8 cellular contexts compared by ENCODE assay signal in the genomic region with DNA sequence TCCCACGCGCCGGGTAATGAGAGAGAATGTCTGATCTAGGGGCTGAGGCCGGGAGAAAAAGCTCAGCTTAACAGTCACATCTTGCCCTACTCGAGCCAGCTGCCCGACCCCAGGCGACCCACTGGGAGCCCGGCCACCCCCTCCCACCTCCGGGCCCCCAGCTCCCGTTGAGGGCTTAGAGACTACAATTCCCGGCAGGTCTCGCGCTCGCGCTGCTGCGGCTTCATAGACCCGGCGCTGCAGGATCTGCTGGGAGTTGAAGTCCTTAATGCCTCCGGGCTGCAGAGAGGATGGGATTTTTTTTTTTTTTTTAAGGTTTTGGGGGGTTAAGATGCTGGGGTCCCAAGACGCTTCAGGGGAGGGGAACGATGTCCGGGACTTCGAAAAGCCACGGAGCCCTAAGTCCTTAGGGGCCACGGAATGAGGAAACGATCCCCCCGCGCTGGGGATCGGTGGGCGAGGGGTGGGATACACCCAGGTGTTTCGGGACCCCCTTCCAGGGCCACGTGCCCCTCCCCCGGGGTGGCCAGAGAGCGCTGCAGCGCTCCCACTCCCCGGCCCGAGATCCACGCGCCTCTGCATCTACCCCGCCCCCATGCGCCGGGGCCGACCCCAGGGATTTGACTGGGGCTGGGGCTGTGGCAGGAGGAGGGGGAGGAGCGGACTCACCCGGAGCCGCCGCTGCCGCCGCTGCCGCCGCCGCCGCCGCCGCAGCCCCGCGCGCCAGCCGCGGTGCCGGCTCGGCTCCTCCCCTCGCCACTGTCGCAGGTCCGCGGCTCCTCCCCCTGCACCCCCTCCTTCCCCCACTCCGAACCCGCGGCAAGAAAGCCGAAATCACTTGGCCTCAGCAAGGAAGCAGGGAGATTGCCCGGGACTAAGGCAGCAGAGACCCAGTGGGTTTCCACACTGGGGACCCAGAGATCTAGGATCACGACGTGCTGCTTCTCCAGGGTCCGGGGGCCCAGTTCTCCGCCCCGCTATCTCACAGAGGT. TPM values are rescaled to one million over a fixed set of nuclear protein-coding genes. Genes with fewer than 3 reads are reported as not detected.
DNase-seq lines count a peak whose midpoint lies in the region; ATAC-seq and TF ChIP-seq lines count a peak whose summit lies in the region.

A gene with protein sequence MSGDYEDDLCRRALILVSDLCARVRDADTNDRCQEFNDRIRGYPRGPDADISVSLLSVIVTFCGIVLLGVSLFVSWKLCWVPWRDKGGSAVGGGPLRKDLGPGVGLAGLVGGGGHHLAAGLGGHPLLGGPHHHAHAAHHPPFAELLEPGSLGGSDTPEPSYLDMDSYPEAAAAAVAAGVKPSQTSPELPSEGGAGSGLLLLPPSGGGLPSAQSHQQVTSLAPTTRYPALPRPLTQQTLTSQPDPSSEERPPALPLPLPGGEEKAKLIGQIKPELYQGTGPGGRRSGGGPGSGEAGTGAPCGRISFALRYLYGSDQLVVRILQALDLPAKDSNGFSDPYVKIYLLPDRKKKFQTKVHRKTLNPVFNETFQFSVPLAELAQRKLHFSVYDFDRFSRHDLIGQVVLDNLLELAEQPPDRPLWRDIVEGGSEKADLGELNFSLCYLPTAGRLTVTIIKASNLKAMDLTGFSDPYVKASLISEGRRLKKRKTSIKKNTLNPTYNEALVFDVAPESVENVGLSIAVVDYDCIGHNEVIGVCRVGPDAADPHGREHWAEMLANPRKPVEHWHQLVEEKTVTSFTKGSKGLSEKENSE (minus strand): TSS at position 761 of the 992 bp plus-strand sequence. CDS start 2,470 bp downstream, outside the sequence.

- intact Hi-C loops in left ventricle myocardium inferior (cut with micrococcal nuclease) (no loop called here), prostate gland (cut with DNase I) (no loop called here)

- H3K27me3 ChIP-seq in left ventricle myocardium inferior (ENCODE audit: low read depth) = peaks cover 97% of the 10 kb centered on the region
- H3K27me3 ChIP-seq in prostate gland (replicated peaks; ENCODE audit: insufficient read depth) = no peaks in the 10 kb centered on the region

- ATAC-seq in HG03097 (IDR thresholded peaks at IDR 0.05; ENCODE audit: low FRiP score, unreplicated experiment) (no peak), GM21367 (IDR thresholded peaks at IDR 0.05; ENCODE audit: unreplicated experiment) (no peak), HG03442 (IDR thresholded peaks at IDR 0.05; ENCODE audit: unreplicated experiment) (no peak)

- H3K9me3 ChIP-seq in left ventricle myocardium inferior (replicated peaks) (peaks cover 13% of the 10 kb centered on the region), prostate gland (no peaks in the 10 kb centered on the region)

- H3K4me1 ChIP-seq in left ventricle myocardium inferior (peaks cover 9% of the 10 kb centered on the region), prostate gland (replicated peaks) (peaks cover 4% of the 10 kb centered on the region)

- DNase-seq in ELF-1 (ENCODE audit: low read depth, low spot score) = peak; percentile 58
- peak; percentile 81 for DNase-seq in NCI-H2171 (lab: John Stamatoyannopoulos, UW)
- peak; percentile 24 for DNase-seq in activated naive CD4-positive, alpha-beta T cell treated with anti-CD3 and anti-CD28 coated beads, Interleukin-2, amount 10 ng/mL, durations not matched to agents 7 days and 5 days
- peak; percentile 36 for DNase-seq in left ventricle myocardium inferior
- peak; percentile 29 for DNase-seq in prostate gland (ENCODE audit: low spot score)

- H3K36me3 Mint-ChIP-seq in activated naive CD4-positive, alpha-beta T cell treated with anti-CD3 and anti-CD28 coated beads, Interleukin-2, amount 10 ng/mL, durations not matched to agents 7 days and 5 days = no peaks in the 10 kb centered on the region

- H3K27ac ChIP-seq in left ventricle myocardium inferior (replicated peaks) (no peak within 1 kb of the TSS), prostate gland (no peak within 1 kb of the TSS)

- H3K36me3 ChIP-seq in left ventricle myocardium inferior (no peaks in the 10 kb centered on the region), prostate gland (no peaks in the 10 kb centered on the region)

- WGBS in prostate gland = 3% methylated on average over 60 of the region's 76 CpGs

- no peak for TF ChIP-seq POLR2A in prostate gland (IDR thresholded peaks at IDR 0.05)

- peaks cover 8% of the 10 kb centered on the region for H3K9me3 Mint-ChIP-seq in activated naive CD4-positive, alpha-beta T cell treated with anti-CD3 and anti-CD28 coated beads, Interleukin-2, amount 10 ng/mL, durations not matched to agents 7 days and 5 days

- H3K4me3 ChIP-seq in left ventricle myocardium inferior = peak within 1 kb of the TSS; percentile 70
- peak within 1 kb of the TSS; percentile 34 to 44 for H3K4me3 ChIP-seq in prostate gland

- no peak within 1 kb of the TSS for H3K4me3 Mint-ChIP-seq in activated naive CD4-positive, alpha-beta T cell treated with anti-CD3 and anti-CD28 coated beads, Interleukin-2, amount 10 ng/mL, durations not matched to agents 7 days and 5 days

- CTCF ChIA-PET in activated naive CD4-positive, alpha-beta T cell treated with anti-CD3 and anti-CD28 coated beads, Interleukin-2, amount 10 ng/mL, durations not matched to agents 7 days and 5 days (lab: Charles Lee) = no interaction called here

- no peak within 1 kb of the TSS for H3K27ac Mint-ChIP-seq in activated naive CD4-positive, alpha-beta T cell treated with anti-CD3 and anti-CD28 coated beads, Interleukin-2, amount 10 ng/mL, durations not matched to agents 7 days and 5 days

- peaks cover 52% of the 10 kb centered on the region for H3K27me3 Mint-ChIP-seq in activated naive CD4-positive, alpha-beta T cell treated with anti-CD3 and anti-CD28 coated beads, Interleukin-2, amount 10 ng/mL, durations not matched to agents 7 days and 5 days

- peaks cover 2% of the 10 kb centered on the region for H3K4me1 Mint-ChIP-seq in activated naive CD4-positive, alpha-beta T cell treated with anti-CD3 and anti-CD28 coated beads, Interleukin-2, amount 10 ng/mL, durations not matched to agents 7 days and 5 days

- TF ChIP-seq CTCF in left ventricle myocardium inferior (IDR thresholded peaks at IDR 0.05; ENCODE audit: borderline replicate concordance) (no peak), prostate gland (IDR thresholded peaks at IDR 0.05) (no peak)

RNA-seq across cellular contexts. Expression of the gene that starts here (rescaled TPM):
- total RNA-seq in left ventricle myocardium inferior (0.22 TPM), prostate gland (1 to 10 TPM; 3.0 to 4.4 TPM)

Comparison
In these comparisons a context has a peak if more than half of its experiments do, and no peak if none do; other contexts are left out.
1. Peak in DNase-seq and H3K4me3 ChIP-seq in left ventricle myocardium inferior; RNA of the gene not detected or under 1 TPM.
2. DNase-seq: peak in every context shown above with its lines; median percentile 81 in NCI-H2171; 58 in ELF-1; 36 in left ventricle myocardium inferior; 29 in prostate gland; 24 in activated naive CD4-positive, alpha-beta T cell treated with anti-CD3 and anti-CD28 coated beads, Interleukin-2, amount 10 ng/mL, durations not matched to agents 7 days and 5 days.